ENCODE assay signal across 8 cellular contexts in the genomic region with DNA sequence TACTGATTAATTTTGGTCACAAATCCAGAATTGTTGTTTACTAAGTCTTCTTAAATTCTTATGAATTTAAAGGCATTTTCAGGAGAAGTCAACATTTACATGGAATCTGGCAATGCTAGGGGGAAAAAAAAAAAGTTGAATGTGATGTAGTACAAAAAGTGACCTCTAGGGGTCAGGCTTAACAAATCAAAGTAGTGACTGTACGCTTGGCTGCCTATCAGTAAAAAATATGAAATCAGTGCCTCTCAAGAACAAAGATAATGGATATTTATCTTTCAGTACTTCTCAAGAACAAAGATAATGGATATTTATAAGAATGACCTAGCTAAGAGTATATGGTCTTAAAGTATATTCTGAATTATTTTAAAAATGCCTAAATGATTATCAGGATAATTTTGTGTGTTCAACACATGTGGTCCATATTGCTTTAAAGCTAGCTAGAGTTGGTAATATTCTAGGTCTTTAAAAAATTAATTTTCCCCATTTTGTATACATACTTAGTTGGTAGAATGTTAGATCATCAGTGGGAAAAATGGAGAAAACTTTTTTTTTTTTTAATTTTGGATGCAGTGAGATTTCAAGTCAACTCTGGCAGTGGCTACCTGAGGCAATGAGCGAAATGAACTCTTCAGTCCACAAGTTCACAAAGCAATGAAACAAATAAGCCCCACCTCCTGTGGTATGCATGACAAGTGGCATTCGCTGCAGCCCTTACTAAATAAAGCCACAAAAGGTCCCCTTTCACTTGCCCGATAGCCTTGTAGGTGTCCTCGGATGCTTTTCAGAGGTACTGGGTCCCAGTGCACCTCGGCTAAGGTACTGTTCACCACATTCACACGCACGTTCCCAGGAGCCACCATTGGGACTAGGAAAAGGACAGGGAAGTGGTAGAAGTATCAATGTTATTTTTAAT. TPM values are rescaled to one million over a fixed set of nuclear protein-coding genes. Genes with fewer than 3 reads are reported as not detected.
DNase-seq lines count a peak whose midpoint lies in the region; ATAC-seq, FAIRE-seq and TF ChIP-seq lines count a peak whose summit lies in the region.

No MANE protein-coding gene starts in this region.

- H3K79me2 ChIP-seq in DND-41 (ENCODE audit: insufficient read depth, low read length) = no peaks in the 10 kb centered on the region
- H3K79me2 ChIP-seq in K562 (ENCODE audit: control insufficient read depth, insufficient read depth, low read length) = no peaks in the 10 kb centered on the region

- H2AFZ ChIP-seq in DND-41 (ENCODE audit: low read depth, low read length) = no peak overlapping the region; the same call in 1 of the 2 replicates
- H2AFZ ChIP-seq in K562 (ENCODE audit: low read depth, low read length) = no peak overlapping the region

- H3K36me3 ChIP-seq in DND-41 (ENCODE audit: insufficient read depth, low read length) = no peaks in the 10 kb centered on the region
- H3K36me3 ChIP-seq in K562 (ENCODE audit: control insufficient read depth, insufficient read depth, low read length) = no peaks in the 10 kb centered on the region
- H3K36me3 ChIP-seq in thoracic aorta = no peaks in the 10 kb centered on the region

- WGBS in K562 (ENCODE audit: insufficient coverage, low coverage, missing lambda C conversion rate) = 15% methylated on average over 8 of the region's 8 CpGs

- no peak overlapping the region for H3K4me2 ChIP-seq in DND-41 (ENCODE audit: insufficient read depth, low read length)
- no peak overlapping the region for H3K4me2 ChIP-seq in K562 (ENCODE audit: insufficient read depth, low read length)

- H3K9me3 ChIP-seq in DND-41 (ENCODE audit: insufficient read depth, low read length, severe bottlenecking) = no peaks in the 10 kb centered on the region
- H3K9me3 ChIP-seq in K562 (replicated peaks; ENCODE audit: control insufficient read depth, insufficient read depth, low read depth, low read length) = no peaks in the 10 kb centered on the region
- no peaks in the 10 kb centered on the region for H3K9me3 ChIP-seq in thoracic aorta

- TF ChIP-seq RAD21 in K562 (CRISPR knock-in tag; conservative IDR thresholded peaks at IDR 0.05 in 1 of 2, IDR thresholded peaks at IDR 0.05 in 1 of 2) = peak; percentile 93 to 94

- intact Hi-C loops in K562 (cut with micrococcal nuclease) = loop anchor here (1.0 to 10.0 kb wide), 4 partner anchors 83 to 316 kb away; no protein-coding TSS in a partner anchor

- no peaks in the 10 kb centered on the region for H3K27me3 ChIP-seq in DND-41 (ENCODE audit: insufficient read depth, low read length, poor library complexity)
- peaks cover 0 to 5% of the 10 kb centered on the region in 2 experiments; a peak in 1 of 5 replicates for H3K27me3 ChIP-seq in K562 (ENCODE audit: control insufficient read depth in 2 of 2, insufficient read depth in 2 of 2, low read length in 2 of 2)
- no peaks in the 10 kb centered on the region for H3K27me3 ChIP-seq in thoracic aorta (replicated peaks; ENCODE audit: insufficient read depth)

- in situ Hi-C loops in K562 (cut with MboI) = no loop called here

- peak; percentile 85 for FAIRE-seq in K562 (lab: Jason Lieb, UNC)

- BruUV-seq in K562 (replicated peaks; lab: Mats Ljungman, UMichigan) = no TSS peak

- DNase-seq in DND-41 (no peak), NCI-H2227 (lab: John Stamatoyannopoulos, UW; ENCODE audit: unreplicated experiment) (peak; percentile 71), K562 (ENCODE audit: extremely low read depth in 1 of 4, low spot score in 3 of 4) (peak; percentile 55 to 75 (median 68)), iPS-NIHi7 (ENCODE audit: extremely low spot score) (peak; percentile 59), thoracic aorta (ENCODE audit: low spot score) (no peak)
- no peak for DNase-seq in effector CD8-positive, alpha-beta T cell (lab: John Stamatoyannopoulos, UW)

- H3K9ac ChIP-seq in DND-41 (ENCODE audit: low read depth, low read length) (no peak overlapping the region), K562 (ENCODE audit: insufficient read depth in 1 of 2, low read depth in 2 of 2, low read length in 2 of 2) (no peak overlapping the region)

- H3K27ac ChIP-seq in DND-41 (ENCODE audit: low read length) = no peak overlapping the region
- H3K27ac ChIP-seq in K562 (ENCODE audit: extremely low read depth, low read depth, low read length) = no peak overlapping the region
- no peak overlapping the region for H3K27ac ChIP-seq in thoracic aorta

- TF ChIP-seq CTCF in DND-41 (IDR thresholded peaks at IDR 0.05; ENCODE audit: borderline replicate concordance, extremely low read depth, low read length, poor library complexity, severe bottlenecking) (peak; percentile 72), K562 (IDR thresholded peaks at IDR 0.05 in 2 of 3, conservative IDR thresholded peaks at IDR 0.05 in 1 of 3; ENCODE audit: insufficient read depth in 2 of 3, low read depth in 1 of 3, low read length in 3 of 3) (peak; percentile 55 to 91 (median 74); a peak in 5 of 6 replicates), thoracic aorta (IDR thresholded peaks at IDR 0.05) (peak; percentile 65)

- CTCF ChIA-PET in K562 (lab: Yijun Ruan, JAX; ENCODE audit: low intra/inter-chr PET ratio) = interaction anchor here (0.6 to 2.4 kb wide), 6 partner anchors 11 to 315 kb away, joined by 3 to 29 read pairs (median 5); no protein-coding TSS in a partner anchor

- peak; percentile 23; the same call in 1 of the 2 replicates for TF ChIP-seq EP300 in K562 (IDR thresholded peaks at IDR 0.05; ENCODE audit: low read length)

- POLR2A ChIA-PET in K562 (lab: Yijun Ruan, JAX) = interaction anchor here (0.6 kb wide), 1 partner anchor 247 kb away, joined by 3 read pairs; no protein-coding TSS in a partner anchor

- ATAC-seq in DND-41 (ENCODE audit: insufficient read depth, low read depth) (peak; percentile 56; the same call in 2 of the 3 replicates), HG02798 (IDR thresholded peaks at IDR 0.05; ENCODE audit: poor library complexity, unreplicated experiment) (peak; percentile 54), K562 (peak; percentile 81), thoracic aorta (ENCODE audit: insufficient number of reproducible peaks, low FRiP score, low read depth) (no peak), GM21447 (IDR thresholded peaks at IDR 0.05; ENCODE audit: unreplicated experiment) (no peak)

- H3K9me1 ChIP-seq in K562 (ENCODE audit: control insufficient read depth, insufficient read depth, low read length) = no peaks in the 10 kb centered on the region

- TF ChIP-seq POLR2A in K562 (conservative IDR thresholded peaks at IDR 0.05) = no peak

- H4K20me1 ChIP-seq in DND-41 (ENCODE audit: insufficient read depth, low read length) (no peaks in the 10 kb centered on the region), K562 (replicated peaks; ENCODE audit: control insufficient read depth, insufficient read depth, low read length) (no peaks in the 10 kb centered on the region)

- H3K4me1 ChIP-seq in DND-41 (ENCODE audit: insufficient read depth, low read length) (no peaks in the 10 kb centered on the region), K562 (replicated peaks in 1 of 2; ENCODE audit: control insufficient read depth in 2 of 2, insufficient read depth in 2 of 2, low read length in 2 of 2) (peaks cover 2 to 4% of the 10 kb centered on the region in 2 experiments; a peak in 2 of 5 replicates), thoracic aorta (ENCODE audit: control insufficient read depth in 1 of 2, low read depth in 2 of 2) (no peaks in the 10 kb centered on the region)

- H3K4me3 ChIP-seq in DND-41 (ENCODE audit: low read depth in 1 of 2, low read length in 2 of 2) = no peak overlapping the region
- no peak overlapping the region for H3K4me3 ChIP-seq in K562
- no peak overlapping the region for H3K4me3 ChIP-seq in thoracic aorta

TF ChIP-seq in K562, 482 proteins besides CTCF, POLR2A, EP300 and RAD21 (continues in another document):
- TF ChIP-seq, protein P1, sequence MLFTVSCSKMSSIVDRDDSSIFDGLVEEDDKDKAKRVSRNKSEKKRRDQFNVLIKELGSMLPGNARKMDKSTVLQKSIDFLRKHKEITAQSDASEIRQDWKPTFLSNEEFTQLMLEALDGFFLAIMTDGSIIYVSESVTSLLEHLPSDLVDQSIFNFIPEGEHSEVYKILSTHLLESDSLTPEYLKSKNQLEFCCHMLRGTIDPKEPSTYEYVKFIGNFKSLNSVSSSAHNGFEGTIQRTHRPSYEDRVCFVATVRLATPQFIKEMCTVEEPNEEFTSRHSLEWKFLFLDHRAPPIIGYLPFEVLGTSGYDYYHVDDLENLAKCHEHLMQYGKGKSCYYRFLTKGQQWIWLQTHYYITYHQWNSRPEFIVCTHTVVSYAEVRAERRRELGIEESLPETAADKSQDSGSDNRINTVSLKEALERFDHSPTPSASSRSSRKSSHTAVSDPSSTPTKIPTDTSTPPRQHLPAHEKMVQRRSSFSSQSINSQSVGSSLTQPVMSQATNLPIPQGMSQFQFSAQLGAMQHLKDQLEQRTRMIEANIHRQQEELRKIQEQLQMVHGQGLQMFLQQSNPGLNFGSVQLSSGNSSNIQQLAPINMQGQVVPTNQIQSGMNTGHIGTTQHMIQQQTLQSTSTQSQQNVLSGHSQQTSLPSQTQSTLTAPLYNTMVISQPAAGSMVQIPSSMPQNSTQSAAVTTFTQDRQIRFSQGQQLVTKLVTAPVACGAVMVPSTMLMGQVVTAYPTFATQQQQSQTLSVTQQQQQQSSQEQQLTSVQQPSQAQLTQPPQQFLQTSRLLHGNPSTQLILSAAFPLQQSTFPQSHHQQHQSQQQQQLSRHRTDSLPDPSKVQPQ (CRISPR knock-in tag; IDR thresholded peaks at IDR 0.05; ENCODE audit: borderline replicate concordance) = 0 out of 2 replicates have a peak, but pooled peaks have one; percentile 11
- TF ChIP-seq RFX1 (IDR thresholded peaks at IDR 0.05) (peak; percentile 12; the same call in 1 of the 2 replicates), HDAC1 (IDR thresholded peaks at IDR 0.05) (peak in 1 of 2 experiments; percentile 76; a peak in 1 of 4 replicates)

RNA-seq across cellular contexts. Expression of a gene that starts 51.2 kb away (rescaled TPM):
- not detected in 2 replicates for total RNA-seq in K562 (2011; cell fraction: chromatin; rRNA removed; ENCODE audit: low replicate concordance)
- not detected in 2 replicates for total RNA-seq in K562 (2011; cell fraction: nucleolus; rRNA removed)
- 0.29 TPM in 1 of 2 replicates, not detected in the other for total RNA-seq in K562 (2011; cell fraction: nucleoplasm; rRNA removed)
- not detected in 2 replicates for total RNA-seq in K562 (2014; rRNA removed)
- total RNA-seq in K562 (2014; rRNA removed; fragmentation: Illumina TruSeq; extraction: Trizol) = 0.07 and 0.10 TPM in 2 replicates
- not detected in 2 replicates for total RNA-seq in K562 (2015; rRNA removed; fragmentation: Illumina TruSeq; extraction: Trizol)
- total RNA-seq in K562 (2021) = not detected in 2 replicates
- polyA plus RNA-seq in K562 (2011; rRNA removed) = not detected in 2 replicates
- 0.03 TPM in 1 of 2 replicates, not detected in the other for polyA plus RNA-seq in K562 (2011; cell fraction: cytosol; rRNA removed)
- polyA plus RNA-seq in K562 (2011; cell fraction: nucleus; rRNA removed) = not detected in 2 replicates
- 0.09 and 0.18 TPM in 2 replicates for polyA plus RNA-seq in K562 (2012)
- 0.06 TPM in 1 of 2 replicates, not detected in the other for polyA plus RNA-seq in K562 (2014; fragmentation: Illumina TruSeq; extraction: Trizol)
- polyA plus RNA-seq in K562 (2014; fragmentation: Nextera tagmentation; extraction: Ambion mirVana) = under 1 TPM; 0.06 to 0.13 TPM
- polyA plus RNA-seq in K562 (2014; rRNA removed) = 0.12 TPM in 1 of 2 replicates, not detected in the other
- polyA minus RNA-seq in K562 (2011; rRNA and poly(A)+ RNA removed) = 0.21 TPM in 1 of 2 replicates, not detected in the other
- polyA minus RNA-seq in K562 (2011; cell fraction: cytosol; rRNA and poly(A)+ RNA removed) = not detected in 2 replicates
- polyA minus RNA-seq in K562 (2011; cell fraction: nucleus; rRNA and poly(A)+ RNA removed) = not detected in 2 replicates
- under 1 TPM in 1 of 2 donors, not detected in 1; 0.14 TPM for total RNA-seq in thoracic aorta

Comparison
In these comparisons a context has a peak if more than half of its experiments do, and no peak if none do; other contexts are left out.
1. ATAC-seq: peak in DND-41 (single experiment), HG02798 (single experiment) and K562 (single experiment); none in thoracic aorta (single experiment) and GM21447 (single experiment).
2. DNase-seq: peak in NCI-H2227 (single experiment), K562 (4 of 4) and iPS-NIHi7 (single experiment); none in DND-41 (single experiment), thoracic aorta (single experiment) and effector CD8-positive, alpha-beta T cell (single experiment).
3. Peak in every context shown above with its lines, with median percentiles within 50 percentile points of each other: CTCF ChIP-seq.